Comparison of ENCODE assay signal across 11 cellular contexts in genomic region chrX:77493677-77494553, GRCh38. TPM values are rescaled to one million over a fixed set of nuclear protein-coding genes. Genes with fewer than 3 reads are reported as not detected.
DNase-seq lines count a peak whose midpoint lies in the region; ATAC-seq, FAIRE-seq and TF ChIP-seq lines count a peak whose summit lies in the region.
"Had no signal": no experiment of that assay in that cellular context is flagged by ENCODE, and none has a peak within 500 bp of the region (broad histone marks: within the 10 kb centered on the region; RNA-seq: fewer than 3 reads in every experiment).

No MANE protein-coding gene starts in this region.

- peaks cover 46% of the 10 kb centered on the region for H3K9me3 Mint-ChIP-seq in progenitor cell of endocrine pancreas (ENCODE audit: low read depth)

- no peak overlapping the region for H2AFZ ChIP-seq in H1 (ENCODE audit: low read length)

- 82% methylated on average over 12 of the region's 20 CpGs; no CpG with 5 or more reads in 1 of the 2 experiments for WGBS in H1 (ENCODE audit: extremely low coverage in 1 of 2, insufficient coverage in 1 of 2, insufficient read length in 1 of 2, insufficient replicate concordance in 2 of 2, low coverage in 1 of 2, low lambda C conversion rate in 2 of 2, missing lambda C conversion rate in 1 of 2), 2 experiments

- H3K27ac Mint-ChIP-seq in progenitor cell of endocrine pancreas = peak overlapping the region; percentile 60

- H3K56ac ChIP-seq in H1 (replicated peaks; ENCODE audit: insufficient read length, low read depth, low read length) = no peak overlapping the region

- no peaks in the 10 kb centered on the region for H3K79me2 ChIP-seq in H1 (ENCODE audit: control insufficient read depth in 1 of 2, insufficient read depth in 2 of 2, low read length in 2 of 2)

- H4K20me1 ChIP-seq in H1 (replicated peaks in 1 of 2; ENCODE audit: control insufficient read depth in 1 of 2, insufficient read depth in 2 of 2, low read length in 2 of 2) = no peaks in the 10 kb centered on the region

- H3K4me2 ChIP-seq in H1 (ENCODE audit: insufficient read depth in 1 of 2, low read depth in 2 of 2, low read length in 2 of 2) = peak overlapping the region; percentile 33 to 45; a peak in 3 of 4 replicates

- no peak overlapping the region for H4K5ac ChIP-seq in H1 (ENCODE audit: insufficient read length, low read depth, low read length)

- CTCF ChIA-PET in H1 (lab: Charles Lee; ENCODE audit: partially characterized antibody) = interaction anchor here (0.7 to 1.1 kb wide), 2 partner anchors 35 to 43 kb away, joined by 3 read pairs; no protein-coding TSS in a partner anchor

- H3K14ac ChIP-seq in H1 (ENCODE audit: insufficient read length) = no peak overlapping the region

- peak overlapping the region; percentile 61 for H3K4me3 Mint-ChIP-seq in progenitor cell of endocrine pancreas (ENCODE audit: low read depth)

- H3K79me1 ChIP-seq in H1 (ENCODE audit: low read depth, low read length) = no peaks in the 10 kb centered on the region

- H3K27me3 ChIP-seq in H1 (replicated peaks in 1 of 4; ENCODE audit: control insufficient read depth in 3 of 4, extremely low read depth in 1 of 4, insufficient read depth in 3 of 4, low read length in 3 of 4) = no peaks in the 10 kb centered on the region

- no peaks in the 10 kb centered on the region for H3K9me3 ChIP-seq in H1 (ENCODE audit: insufficient read depth in 2 of 2, low read depth in 1 of 2, low read length in 1 of 2)

- H2BK120ac ChIP-seq in H1 (replicated peaks; ENCODE audit: low read depth, low read length) = no peak overlapping the region

- H3K4me3 ChIP-seq in H1 (ENCODE audit: extremely low read depth in 1 of 4, insufficient read depth in 2 of 4, low read depth in 3 of 4, low read length in 4 of 4) = no peak overlapping the region; a peak in 1 of 8 replicates

- H3K23me2 ChIP-seq in H1 (ENCODE audit: low read depth, low read length) = no peaks in the 10 kb centered on the region

- peaks cover 0 to 7% (median 0%) of the 10 kb centered on the region in 4 experiments; a peak in 2 of 7 replicates for H3K4me1 ChIP-seq in H1 (replicated peaks in 1 of 4; ENCODE audit: control insufficient read depth in 3 of 4, insufficient read depth in 4 of 4, low read length in 3 of 4)

- POLR2A ChIA-PET in H1 (lab: Charles Lee; ENCODE audit: partially characterized antibody) = no interaction called here

- FAIRE-seq in H1 (lab: Jason Lieb, UNC) = no peak

- no peak overlapping the region for H2BK12ac ChIP-seq in H1 (ENCODE audit: low read depth, low read length)

- H3K36me3 Mint-ChIP-seq in progenitor cell of endocrine pancreas (ENCODE audit: insufficient read depth) = no peaks in the 10 kb centered on the region

- no peak overlapping the region for H3K9ac ChIP-seq in H1 (replicated peaks in 1 of 4; ENCODE audit: extremely low read depth in 1 of 4, low read depth in 3 of 4, low read length in 3 of 4)

- no peak for TF ChIP-seq CTCF in H1 (IDR thresholded peaks at IDR 0.05; ENCODE audit: control extremely low read depth in 1 of 3, insufficient read depth in 1 of 3, low read depth in 1 of 3, low read length in 3 of 3)
- no peak for TF ChIP-seq CTCF in progenitor cell of endocrine pancreas (IDR thresholded peaks at IDR 0.05; ENCODE audit: unreplicated experiment)

- H2BK5ac ChIP-seq in H1 (ENCODE audit: low read depth, low read length) = no peak overlapping the region; the same call in 1 of the 2 replicates

- no peaks in the 10 kb centered on the region for H3K36me3 ChIP-seq in H1 (ENCODE audit: control insufficient read depth in 2 of 4, insufficient read depth in 4 of 4, low read length in 3 of 4)

- ATAC-seq in stimulated activated naive CD8-positive, alpha-beta T cell treated with anti-CD3 and anti-CD28 coated beads, Interleukin-15, Interleukin-2, amounts not matched to agents 100 U/mL and 50 U/mL, for 24 hours = no peak
- no peak for ATAC-seq in GM21423 (IDR thresholded peaks at IDR 0.05; ENCODE audit: unreplicated experiment)

- H2BK15ac ChIP-seq in H1 (ENCODE audit: low read length) = no peak overlapping the region

- no peak overlapping the region for H2AK5ac ChIP-seq in H1 (ENCODE audit: low read depth, low read length)

- TF ChIP-seq RAD21 in H1 (IDR thresholded peaks at IDR 0.05 in 1 of 2, conservative IDR thresholded peaks at IDR 0.05 in 1 of 2; ENCODE audit: low read depth in 2 of 2, low read length in 2 of 2) = no peak

- no peak overlapping the region for H3K18ac ChIP-seq in H1 (ENCODE audit: extremely low read depth, low read length)

- DNase-seq in DMS153 (lab: John Stamatoyannopoulos, UW) = peak; percentile 4
- no peak for DNase-seq in DMS153 treated with DMSO at 0.1 percent for 48 hours (lab: John Stamatoyannopoulos, UW; ENCODE audit: unreplicated experiment)
- DNase-seq in NCI-H2227 (lab: John Stamatoyannopoulos, UW; ENCODE audit: unreplicated experiment) = peak; percentile 83
- DNase-seq in H1 (ENCODE audit: low read depth in 1 of 2, low spot score in 2 of 2) = peak; percentile 47 to 59
- DNase-seq in progenitor cell of endocrine pancreas (ENCODE audit: low spot score, unreplicated experiment) = peak; percentile 14
- DNase-seq in stimulated activated naive CD4-positive, alpha-beta T cell treated with Interleukin-2 at 50 U/mL for 16 hours (lab: John Stamatoyannopoulos, UW) = no peak
- no peak for DNase-seq in stimulated activated naive CD8-positive, alpha-beta T cell treated with anti-CD3 and anti-CD28 coated beads, Interleukin-15, Interleukin-2, amounts not matched to agents 100 U/mL and 50 U/mL, for 24 hours
- DNase-seq: 8988T, NCI-H1694 treated with DMSO at 0.1 percent for 48 hours had no signal

- peak overlapping the region; percentile 51; the same call in 1 of the 2 replicates for H4K8ac ChIP-seq in H1 (ENCODE audit: extremely low read depth, insufficient read depth, low read length)

- H3K27ac ChIP-seq in H1 (ENCODE audit: low read depth, low read length) = peak overlapping the region; percentile 47; the same call in 1 of the 2 replicates
- H3K27ac ChIP-seq: VCaP had no signal

- no peak overlapping the region for H2BK20ac ChIP-seq in H1 (ENCODE audit: low read length)

- H3K4me1 Mint-ChIP-seq in progenitor cell of endocrine pancreas (ENCODE audit: low read depth) = no peaks in the 10 kb centered on the region

- H3K4ac ChIP-seq in H1 (replicated peaks; ENCODE audit: insufficient read length, low read depth, low read length) = no peak overlapping the region

- TF ChIP-seq EP300 in H1 (IDR thresholded peaks at IDR 0.05; ENCODE audit: borderline replicate concordance in 1 of 2, low read depth in 2 of 2, low read length in 2 of 2) = no peak

- H4K91ac ChIP-seq in H1 (replicated peaks; ENCODE audit: insufficient read length, low read length) = no peak overlapping the region

- no peak overlapping the region for H3K23ac ChIP-seq in H1 (ENCODE audit: insufficient read length)

- H3K27me3 Mint-ChIP-seq in progenitor cell of endocrine pancreas = no peaks in the 10 kb centered on the region

- no peak for TF ChIP-seq POLR2A in H1 (IDR thresholded peaks at IDR 0.05; ENCODE audit: control extremely low read depth in 1 of 2, low read depth in 2 of 2, low read length in 2 of 2)

TF ChIP-seq in H1, 55 proteins besides CTCF, POLR2A, EP300 and RAD21:
- TF ChIP-seq TCF12 (IDR thresholded peaks at IDR 0.05; ENCODE audit: low read depth, low read length) (0 out of 2 replicates have a peak, but pooled peaks have one; percentile 13), TBP (IDR thresholded peaks at IDR 0.05; ENCODE audit: low read depth, low read length) (no peak), ASH2L (IDR thresholded peaks at IDR 0.05; ENCODE audit: low read length) (peak; percentile 34)

RNA-seq across cellular contexts. Expression of gene FGF16, which starts 46.7 kb away (rescaled TPM):
- 1.4 TPM in 2 replicates for total RNA-seq in H1 (2021; fragmentation: NEBNext Ultra II Directional; extraction: Animal tissue kit (Norgen Biotek cat#: 25700))
- 0.50 and 0.61 TPM in 2 replicates for polyA plus RNA-seq in H1 (2011; rRNA removed)
- 0.58 TPM for polyA plus RNA-seq in H1 (2011; cell fraction: cytosol; rRNA removed)
- 1.1 TPM for polyA plus RNA-seq in H1 (2011; cell fraction: nucleus; rRNA removed)
- polyA plus RNA-seq in H1 (2012, experiment 1 of 2) = 0.51 to 0.98 TPM (median 0.72 TPM) in 4 replicates
- polyA plus RNA-seq in H1 (2012, experiment 2 of 2) = 0.29 TPM
- 1.5 TPM for polyA plus RNA-seq in H1 (2013, experiment 1 of 2)
- 1.6 TPM for polyA plus RNA-seq in H1 (2013, experiment 2 of 2)
- polyA minus RNA-seq in H1 (2011; rRNA and poly(A)+ RNA removed) = 0.35 and 0.39 TPM in 2 replicates
- polyA minus RNA-seq in H1 (2011; cell fraction: cytosol; rRNA and poly(A)+ RNA removed) = not detected
- polyA minus RNA-seq in H1 (2011; cell fraction: nucleus; rRNA and poly(A)+ RNA removed) = 1.2 TPM
- total RNA-seq in progenitor cell of endocrine pancreas = 0.36 TPM in 1 of 2 replicates, not detected in the other

Comparison
In these comparisons a context has a peak if more than half of its experiments do, and no peak if none do; other contexts are left out.
1. DNase-seq: peak in DMS153 (single experiment), NCI-H2227 (single experiment), H1 (2 of 2) and progenitor cell of endocrine pancreas (single experiment); none in DMS153 treated with DMSO at 0.1 percent for 48 hours (single experiment), stimulated activated naive CD4-positive, alpha-beta T cell treated with Interleukin-2 at 50 U/mL for 16 hours (single experiment) and stimulated activated naive CD8-positive, alpha-beta T cell treated with anti-CD3 and anti-CD28 coated beads, Interleukin-15, Interleukin-2, amounts not matched to agents 100 U/mL and 50 U/mL, for 24 hours (single experiment).